In genomic region chr4:148445071-148445902, GRCh38 we compare ENCODE assay signal across 7 cellular contexts. TPM values are rescaled to one million over a fixed set of nuclear protein-coding genes. Genes with fewer than 3 reads are reported as not detected.
DNase-seq lines count a peak whose midpoint lies in the region; ATAC-seq and TF ChIP-seq lines count a peak whose summit lies in the region.

No MANE protein-coding gene starts in this region.

- peak overlapping the region; percentile 86 to 91 for H3K4me3 ChIP-seq in testis

- no peaks in the 10 kb centered on the region for H3K27me3 ChIP-seq in testis

- H3K4me1 ChIP-seq in testis = peaks cover 5% of the 10 kb centered on the region

- ATAC-seq in GM19023 (IDR thresholded peaks at IDR 0.05; ENCODE audit: unreplicated experiment) = peak; percentile 6

- intact Hi-C loops in testis (cut with DNase I; ENCODE audit: low total_unique reads) = no loop called here

- no peak for TF ChIP-seq CTCF in testis (IDR thresholded peaks at IDR 0.05)

- TF ChIP-seq POLR2A in testis (IDR thresholded peaks at IDR 0.05) = no peak

- peak; percentile 70 for DNase-seq in NCI-H82 (lab: John Stamatoyannopoulos, UW)
- peak; percentile 72 for DNase-seq in activated gamma-delta T cell (lab: John Stamatoyannopoulos, UW)
- DNase-seq in glomerular visceral epithelial cell (ENCODE audit: extremely low spot score) = peak; percentile 56
- DNase-seq in occipital lobe (lab: John Stamatoyannopoulos, UW) = peak; percentile 50
- DNase-seq in testis = peak; percentile 73
- no peak for DNase-seq in H4 (ENCODE audit: low spot score)

- H3K9me3 ChIP-seq in testis = no peaks in the 10 kb centered on the region

- no peaks in the 10 kb centered on the region for H3K36me3 ChIP-seq in testis (ENCODE audit: low read depth, missing control alignments)

- 0% methylated on average over 1 to 37 of the region's 103 CpGs for WGBS in testis, 2 donors

- peak overlapping the region; percentile 64 to 91 for H3K27ac ChIP-seq in testis

RNA-seq across cellular contexts. Expression of gene NR3C2, which starts 3.1 kb away (rescaled TPM):
- total RNA-seq in occipital lobe = 10.9 TPM
- 10 to 100 TPM; 17.6 to 19.9 TPM for total RNA-seq in testis
- 28.1 TPM for polyA plus RNA-seq in testis (ENCODE audit: insufficient read depth, low read depth, low replicate concordance)
- total RNA-seq in H4 (2014; rRNA removed; shearing (Covaris generic)) = 1.2 and 1.9 TPM in 2 replicates
